In the genomic region with DNA sequence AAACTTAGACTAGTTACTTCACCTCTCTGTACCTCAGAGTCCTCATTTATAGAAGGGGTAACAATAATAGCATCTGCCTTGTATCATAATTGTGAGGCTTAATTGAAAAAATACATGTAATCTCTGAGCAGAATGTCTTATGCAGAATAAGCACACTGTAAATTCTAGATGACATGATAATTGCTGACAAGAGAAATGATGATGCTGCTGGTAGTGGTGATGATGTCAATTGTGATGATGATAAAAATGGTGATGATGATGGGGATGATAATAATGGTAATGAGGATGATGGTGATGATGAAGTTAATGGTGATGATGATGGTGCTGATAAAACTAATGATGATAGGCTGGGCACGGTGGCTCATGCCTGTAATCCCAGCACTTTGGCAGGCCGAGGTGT, we compare ENCODE assay signal across 2 cellular contexts.
A peak's percentile ranks its signal among the peaks of the same experiment; 100 is the strongest.
TF ChIP-seq lines count a peak whose summit lies in the region.

No MANE protein-coding gene starts in this region.

TF ChIP-seq in HepG2, 621 proteins besides CTCF, POLR2A, EP300 and RAD21 (continued from another document):
- TF ChIP-seq, protein P1, sequence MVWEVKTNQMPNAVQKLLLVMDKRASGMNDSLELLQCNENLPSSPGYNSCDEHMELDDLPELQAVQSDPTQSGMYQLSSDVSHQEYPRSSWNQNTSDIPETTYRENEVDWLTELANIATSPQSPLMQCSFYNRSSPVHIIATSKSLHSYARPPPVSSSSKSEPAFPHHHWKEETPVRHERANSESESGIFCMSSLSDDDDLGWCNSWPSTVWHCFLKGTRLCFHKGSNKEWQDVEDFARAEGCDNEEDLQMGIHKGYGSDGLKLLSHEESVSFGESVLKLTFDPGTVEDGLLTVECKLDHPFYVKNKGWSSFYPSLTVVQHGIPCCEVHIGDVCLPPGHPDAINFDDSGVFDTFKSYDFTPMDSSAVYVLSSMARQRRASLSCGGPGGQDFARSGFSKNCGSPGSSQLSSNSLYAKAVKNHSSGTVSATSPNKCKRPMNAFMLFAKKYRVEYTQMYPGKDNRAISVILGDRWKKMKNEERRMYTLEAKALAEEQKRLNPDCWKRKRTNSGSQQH (CRISPR knock-in tag; IDR thresholded peaks at IDR 0.05; ENCODE audit: low read depth), result no peak
- peak; percentile 88 for TF ChIP-seq CREB1 (IDR thresholded peaks at IDR 0.05)
- TF ChIP-seq CREB1 (CRISPR knock-in tag; IDR thresholded peaks at IDR 0.05), result no peak
- no peak for TF ChIP-seq TOPORS (CRISPR knock-in tag; IDR thresholded peaks at IDR 0.05)
- no peak for TF ChIP-seq ZNF253 (CRISPR knock-in tag; IDR thresholded peaks at IDR 0.05; ENCODE audit: borderline replicate concordance)
- TF ChIP-seq MAFK (conservative IDR thresholded peaks at IDR 0.05 in 1 of 2, IDR thresholded peaks at IDR 0.05 in 1 of 2; ENCODE audit: low read length in 2 of 2), result peak; percentile 54 to 65; a peak in 3 of 4 replicates

TF ChIP-seq in K562, 482 proteins besides CTCF, POLR2A, EP300 and RAD21 (continued from another document):
- TF ChIP-seq, protein P2, sequence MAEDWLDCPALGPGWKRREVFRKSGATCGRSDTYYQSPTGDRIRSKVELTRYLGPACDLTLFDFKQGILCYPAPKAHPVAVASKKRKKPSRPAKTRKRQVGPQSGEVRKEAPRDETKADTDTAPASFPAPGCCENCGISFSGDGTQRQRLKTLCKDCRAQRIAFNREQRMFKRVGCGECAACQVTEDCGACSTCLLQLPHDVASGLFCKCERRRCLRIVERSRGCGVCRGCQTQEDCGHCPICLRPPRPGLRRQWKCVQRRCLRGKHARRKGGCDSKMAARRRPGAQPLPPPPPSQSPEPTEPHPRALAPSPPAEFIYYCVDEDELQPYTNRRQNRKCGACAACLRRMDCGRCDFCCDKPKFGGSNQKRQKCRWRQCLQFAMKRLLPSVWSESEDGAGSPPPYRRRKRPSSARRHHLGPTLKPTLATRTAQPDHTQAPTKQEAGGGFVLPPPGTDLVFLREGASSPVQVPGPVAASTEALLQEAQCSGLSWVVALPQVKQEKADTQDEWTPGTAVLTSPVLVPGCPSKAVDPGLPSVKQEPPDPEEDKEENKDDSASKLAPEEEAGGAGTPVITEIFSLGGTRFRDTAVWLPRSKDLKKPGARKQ (CRISPR knock-in tag; IDR thresholded peaks at IDR 0.05), result no peak
- TF ChIP-seq HDAC8 (tag; IDR thresholded peaks at IDR 0.05) (no peak), ZNF316 (IDR thresholded peaks at IDR 0.05) (peak; percentile 56; the same call in 1 of the 2 replicates)
- TF ChIP-seq, protein P3, sequence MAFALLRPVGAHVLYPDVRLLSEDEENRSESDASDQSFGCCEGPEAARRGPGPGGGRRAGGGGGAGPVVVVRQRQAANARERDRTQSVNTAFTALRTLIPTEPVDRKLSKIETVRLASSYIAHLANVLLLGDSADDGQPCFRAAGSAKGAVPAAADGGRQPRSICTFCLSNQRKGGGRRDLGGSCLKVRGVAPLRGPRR (CRISPR knock-in tag; IDR thresholded peaks at IDR 0.05), result no peak
